ENCODE assay signal across 8 cellular contexts in genomic region chr2:127049927-127050802, GRCh38.
DNase-seq lines count a peak whose midpoint lies in the region; ATAC-seq and TF ChIP-seq lines count a peak whose summit lies in the region.

No MANE protein-coding gene starts in this region.

- H3K9me3 ChIP-seq in HAP-1: no peaks in the 10 kb centered on the region

- in situ Hi-C loops in HAP-1 (cut with MboI; ENCODE audit: low sequenced_read_pairs) (no loop called here), brain microvascular endothelial cell (cut with HindIII; ENCODE audit: low pct_ligation_motif_present, low sequenced_read_pairs) (no loop called here)

- POLR2A ChIA-PET in GM10248 (lab: Yijun Ruan, JAX): no interaction called here

- no peaks in the 10 kb centered on the region for H3K4me1 ChIP-seq in HAP-1

- no peak overlapping the region for H3K27ac ChIP-seq in brain microvascular endothelial cell

- DNase-seq in GM10248 (ENCODE audit: extremely low spot score) (peak; percentile 88), HAP-1 (ENCODE audit: low spot score in 2 of 2) (peak; percentile 56 to 83), NCI-H1694 (lab: John Stamatoyannopoulos, UW) (peak; percentile 42), brain microvascular endothelial cell (peak; percentile 27), islet precursor cell (peak; percentile 81)
- DNase-seq in stimulated activated CD4-positive, alpha-beta T cell treated with anti-CD3 and anti-CD28 coated beads, Interleukin-2, amount 100 ng/mL, for 4 hours (ENCODE audit: low read depth): peak; percentile 28

- no peak overlapping the region for H3K4me3 ChIP-seq in HAP-1
- no peak overlapping the region for H3K4me3 ChIP-seq in WI38 (ENCODE audit: low read depth, low read length)
- no peak overlapping the region for H3K4me3 ChIP-seq in brain microvascular endothelial cell (ENCODE audit: low read depth, low read length)

- CTCF ChIA-PET in GM10248 (lab: Yijun Ruan, JAX): interaction anchor here (0.9 to 2.5 kb wide), 12 partner anchors 10 to 268 kb away, joined by 3 to 27 read pairs (median 4); no protein-coding TSS in a partner anchor

- H3K36me3 ChIP-seq in HAP-1 (replicated peaks) (no peaks in the 10 kb centered on the region), brain microvascular endothelial cell (replicated peaks) (peaks cover 7% of the 10 kb centered on the region)

- TF ChIP-seq CTCF in GM10248 (IDR thresholded peaks at IDR 0.05; ENCODE audit: control extremely low read depth, extremely low read depth, low read depth, missing control alignments) (peak; percentile 96), WI38 (IDR thresholded peaks at IDR 0.05; ENCODE audit: low read depth, low read length) (peak; percentile 86), brain microvascular endothelial cell (IDR thresholded peaks at IDR 0.05; ENCODE audit: low read depth, low read length, missing control alignments) (peak; percentile 77)

- H3K27me3 ChIP-seq in HAP-1 (ENCODE audit: low read depth): no peaks in the 10 kb centered on the region
- H3K27me3 ChIP-seq in brain microvascular endothelial cell (replicated peaks): no peaks in the 10 kb centered on the region

- ATAC-seq in HG02571 (IDR thresholded peaks at IDR 0.05; ENCODE audit: unreplicated experiment): no peak

Comparison
In these comparisons a context has a peak if more than half of its experiments do, and no peak if none do; other contexts are left out.
1. DNase-seq: peak in every context shown above with its lines; median percentile 88 in GM10248; 81 in islet precursor cell; 70 in HAP-1; 42 in NCI-H1694; 28 in stimulated activated CD4-positive, alpha-beta T cell treated with anti-CD3 and anti-CD28 coated beads, Interleukin-2, amount 100 ng/mL, for 4 hours; 27 in brain microvascular endothelial cell.